1 cellular context compared by ENCODE assay signal in the genomic region with DNA sequence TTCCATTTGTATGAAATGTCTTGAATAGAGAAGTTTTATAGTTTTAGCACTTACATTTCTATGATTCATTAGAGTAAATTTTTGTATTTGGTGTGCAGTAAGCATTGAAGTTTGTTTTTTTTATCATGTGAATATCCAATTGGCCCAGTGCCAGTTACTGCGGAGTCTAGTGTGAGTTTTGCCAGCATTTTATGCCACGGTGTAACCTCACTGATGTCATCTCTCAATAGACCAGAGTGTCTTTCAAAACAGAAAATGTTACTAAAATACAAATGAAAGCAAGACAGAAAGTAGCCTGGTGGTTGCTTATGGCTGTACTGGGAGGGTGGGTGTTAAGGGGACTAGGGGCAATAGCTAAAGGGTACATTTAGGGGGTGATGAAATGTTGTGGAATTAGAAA.
TF ChIP-seq lines count a peak whose summit lies in the region.

No MANE protein-coding gene starts in this region.

TF ChIP-seq in IMR-90, 13 proteins besides CTCF, POLR2A, EP300 and RAD21 (continued from another document):
- TF ChIP-seq, protein P1, sequence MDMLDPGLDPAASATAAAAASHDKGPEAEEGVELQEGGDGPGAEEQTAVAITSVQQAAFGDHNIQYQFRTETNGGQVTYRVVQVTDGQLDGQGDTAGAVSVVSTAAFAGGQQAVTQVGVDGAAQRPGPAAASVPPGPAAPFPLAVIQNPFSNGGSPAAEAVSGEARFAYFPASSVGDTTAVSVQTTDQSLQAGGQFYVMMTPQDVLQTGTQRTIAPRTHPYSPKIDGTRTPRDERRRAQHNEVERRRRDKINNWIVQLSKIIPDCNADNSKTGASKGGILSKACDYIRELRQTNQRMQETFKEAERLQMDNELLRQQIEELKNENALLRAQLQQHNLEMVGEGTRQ (IDR thresholded peaks at IDR 0.05; ENCODE audit: low read depth, low read length) = no peak
- TF ChIP-seq BHLHE40 (IDR thresholded peaks at IDR 0.05; ENCODE audit: low read depth, low read length) (no peak), MAZ (IDR thresholded peaks at IDR 0.05; ENCODE audit: borderline replicate concordance, low read depth, low read length) (no peak), SMC3 (IDR thresholded peaks at IDR 0.05; ENCODE audit: low read depth, low read length) (no peak), CHD1 (IDR thresholded peaks at IDR 0.05; ENCODE audit: low read depth, low read length) (no peak), MAFK (IDR thresholded peaks at IDR 0.05; ENCODE audit: low read depth, low read length) (no peak)
